ENCODE assay signal across 8 cellular contexts in genomic region chr18:62521588-62521987, GRCh38. TPM values are rescaled to one million over a fixed set of nuclear protein-coding genes. Genes with fewer than 3 reads are reported as not detected.
DNase-seq lines count a peak whose midpoint lies in the region; ATAC-seq and TF ChIP-seq lines count a peak whose summit lies in the region.

No MANE protein-coding gene starts in this region.

- H3K4me1 ChIP-seq in right atrium auricular region, result peaks cover 0 to 14% of the 10 kb centered on the region in 2 donors
- H3K4me1 ChIP-seq in liver (ENCODE audit: control insufficient read depth in 4 of 4, insufficient read depth in 4 of 4, low read length in 3 of 4), result peaks cover 5 to 32% (median 15%) of the 10 kb centered on the region in 4 donors

- no peaks in the 10 kb centered on the region for H3K27me3 Mint-ChIP-seq in activated naive CD8-positive, alpha-beta T cell treated with anti-CD3 and anti-CD28 coated beads, Interleukin-2, amount 10 ng/mL, durations not matched to agents 7 days and 5 days

- peaks cover 43% of the 10 kb centered on the region for H3K36me3 Mint-ChIP-seq in activated naive CD8-positive, alpha-beta T cell treated with anti-CD3 and anti-CD28 coated beads, Interleukin-2, amount 10 ng/mL, durations not matched to agents 7 days and 5 days

- H3K9me3 Mint-ChIP-seq in activated naive CD8-positive, alpha-beta T cell treated with anti-CD3 and anti-CD28 coated beads, Interleukin-2, amount 10 ng/mL, durations not matched to agents 7 days and 5 days, result peaks cover 1% of the 10 kb centered on the region

- intact Hi-C loops in Right ventricle myocardium inferior (cut with DNase I), result loop anchor here (5.0 kb wide), 3 partner anchors 61 to 194 kb away; partner anchors contain the start of gene TNFRSF11A

- H3K27ac ChIP-seq in right atrium auricular region (peak overlapping the region; percentile 99), liver (ENCODE audit: low read depth in 1 of 2, low read length in 2 of 2) (peak overlapping the region; percentile 97 to 99)

- no peaks in the 10 kb centered on the region for H3K27me3 ChIP-seq in right atrium auricular region
- H3K27me3 ChIP-seq in liver (ENCODE audit: control insufficient read depth in 4 of 4, insufficient read depth in 4 of 4, low read length in 3 of 4), result no peaks in the 10 kb centered on the region

- peak overlapping the region; percentile 95 for H3K27ac Mint-ChIP-seq in activated naive CD8-positive, alpha-beta T cell treated with anti-CD3 and anti-CD28 coated beads, Interleukin-2, amount 10 ng/mL, durations not matched to agents 7 days and 5 days

- no peaks in the 10 kb centered on the region for H3K9me3 ChIP-seq in right atrium auricular region
- no peaks in the 10 kb centered on the region for H3K9me3 ChIP-seq in liver (ENCODE audit: control insufficient read depth in 4 of 4, low read length in 3 of 4)

- peak overlapping the region; percentile 66 to 92 for H3K9ac ChIP-seq in liver (ENCODE audit: low read depth in 1 of 2, low read length in 2 of 2)

- H3K36me3 ChIP-seq in right atrium auricular region, result no peaks in the 10 kb centered on the region
- no peaks in the 10 kb centered on the region for H3K36me3 ChIP-seq in liver (ENCODE audit: control insufficient read depth in 4 of 4, insufficient read depth in 3 of 4, low read depth in 1 of 4, low read length in 3 of 4)

- H3K4me1 Mint-ChIP-seq in activated naive CD8-positive, alpha-beta T cell treated with anti-CD3 and anti-CD28 coated beads, Interleukin-2, amount 10 ng/mL, durations not matched to agents 7 days and 5 days, result peaks cover 26% of the 10 kb centered on the region

- H3K4me3 Mint-ChIP-seq in activated naive CD8-positive, alpha-beta T cell treated with anti-CD3 and anti-CD28 coated beads, Interleukin-2, amount 10 ng/mL, durations not matched to agents 7 days and 5 days, result peak overlapping the region; percentile 96

- WGBS in liver, result 14% methylated on average over 2 of the region's 2 CpGs

- DNase-seq in right atrium auricular region (ENCODE audit: low spot score) (no peak), Right ventricle myocardium inferior (ENCODE audit: missing footprints) (no peak), NCI-H748 treated with DMSO at 0.1 percent for 48 hours (lab: John Stamatoyannopoulos, UW) (no peak)
- no peak for DNase-seq in activated naive CD8-positive, alpha-beta T cell treated with anti-CD3 and anti-CD28 coated beads, Interleukin-2, amount 10 ng/mL, durations not matched to agents 7 days and 5 days

- no peak for TF ChIP-seq RAD21 in liver (IDR thresholded peaks at IDR 0.05)

- H3K4me3 ChIP-seq in right atrium auricular region (peak overlapping the region; percentile 80 to 86), liver (ENCODE audit: low read depth in 1 of 3, low read length in 3 of 3) (peak overlapping the region; percentile 74 to 97 (median 74))

- ATAC-seq in Right ventricle myocardium inferior (no peak), GM19463 (IDR thresholded peaks at IDR 0.05; ENCODE audit: unreplicated experiment) (no peak), HG03175 (IDR thresholded peaks at IDR 0.05; ENCODE audit: unreplicated experiment) (no peak), GM18517 (IDR thresholded peaks at IDR 0.05; ENCODE audit: unreplicated experiment) (no peak)
- no peak for ATAC-seq in activated naive CD8-positive, alpha-beta T cell treated with anti-CD3 and anti-CD28 coated beads, Interleukin-2, amount 10 ng/mL, durations not matched to agents 7 days and 5 days (ENCODE audit: low read depth)

- no peak for TF ChIP-seq CTCF in right atrium auricular region (IDR thresholded peaks at IDR 0.05)
- no peak for TF ChIP-seq CTCF in liver (IDR thresholded peaks at IDR 0.05; ENCODE audit: low read depth, low read length, missing input control)

- POLR2A ChIA-PET in activated naive CD8-positive, alpha-beta T cell treated with anti-CD3 and anti-CD28 coated beads, Interleukin-2, amount 10 ng/mL, durations not matched to agents 7 days and 5 days (lab: Charles Lee), result interaction anchor here (0.7 to 5.5 kb wide), 8 partner anchors 9 to 196 kb away, joined by 3 to 165 read pairs (median 5); partner anchors contain the start of gene TNFRSF11A

TF ChIP-seq in liver, 16 proteins besides CTCF, POLR2A, EP300 and RAD21:
- TF ChIP-seq RXRA (IDR thresholded peaks at IDR 0.05) (peak; percentile 47 to 50), REST (IDR thresholded peaks at IDR 0.05) (no peak)

RNA-seq across cellular contexts. Expression of gene ZCCHC2, which starts 1.2 kb away (rescaled TPM):
- total RNA-seq in right atrium auricular region (10 to 100 TPM; 12.9 to 16.8 TPM), Right ventricle myocardium inferior (18.2 TPM), liver (10 to 100 TPM; 11.9 to 25.4 TPM)
- 10 to 100 TPM; 56.8 to 61.7 TPM for total RNA-seq in activated naive CD8-positive, alpha-beta T cell treated with anti-CD3 and anti-CD28 coated beads, Interleukin-2, amount 10 ng/mL, durations not matched to agents 7 days and 5 days
- 1 to 10 TPM; 7.1 to 9.8 TPM for polyA plus RNA-seq in liver
